ENCODE assay signal across 26 cellular contexts in genomic region chr10:116875897-116876296, GRCh38. TPM values are rescaled to one million over a fixed set of nuclear protein-coding genes. Genes with fewer than 3 reads are reported as not detected.
"Had no signal": no experiment of that assay in that cellular context is flagged by ENCODE, and none has a peak within 500 bp of the region (broad histone marks: within the 10 kb centered on the region; RNA-seq: fewer than 3 reads in every experiment).

No MANE protein-coding gene starts in this region.

- ATAC-seq: stimulated activated effector memory CD8-positive, alpha-beta T cell treated with anti-CD3 and anti-CD28 coated beads, Interleukin-12 subunit alpha, Interleukin-12 subunit beta, amount 100 ng/mL, for 72 hours; stimulated activated memory B cell treated with anti-CD40 and anti-IgM and Interleukin-4, amounts not matched to agents 10 μg/mL and 1 μg/mL and 100 μg/mL, for 72 hours; stimulated activated naive B cell treated with anti-CD40 and anti-IgM and Interleukin-4, amounts not matched to agents 10 μg/mL and 1 μg/mL and 100 μg/mL, for 72 hours; stimulated activated naive CD8-positive, alpha-beta T cell treated with anti-CD3 and anti-CD28 coated beads, Interleukin-15, amount 100 ng/mL, for 72 hours; stimulated activated naive CD8-positive, alpha-beta T cell treated with anti-CD3 and anti-CD28 coated beads, Interleukin-15, Interleukin-2, amounts not matched to agents 100 U/mL and 50 U/mL, for 24 hours; upper lobe of right lung had no signal

- DNase-seq: stimulated activated CD4-positive, alpha-beta T cell treated with anti-CD3 and anti-CD28 coated beads, Interleukin-2, amount 100 ng/mL, for 48 hours; stimulated activated CD4-positive, alpha-beta T cell treated with anti-CD3 and anti-CD28 coated beads, Interleukin-4, amount 100 ng/mL, for 1 hour; stimulated activated CD4-positive, alpha-beta T cell treated with anti-CD3 and anti-CD28 coated beads, Interleukin-4, amount 100 ng/mL, for 24 hours; stimulated activated CD4-positive, alpha-beta T cell treated with anti-CD3 and anti-CD28 coated beads, Interleukin-4, amount 100 ng/mL, for 4 hours; stimulated activated CD8-positive, alpha-beta memory T cell treated with anti-CD3 and anti-CD28 coated beads, Interleukin-4, amount 100 ng/mL, for 48 hours; stimulated activated naive B cell treated with anti-CD40 and anti-IgM and Interleukin-4, amounts not matched to agents 10 μg/mL and 1 μg/mL and 100 μg/mL, for 72 hours; stimulated activated naive CD4-positive, alpha-beta T cell; stimulated activated naive CD4-positive, alpha-beta T cell treated with Interleukin-2 at 50 U/mL for 16 hours; stimulated activated naive CD8-positive, alpha-beta T cell treated with anti-CD3 and anti-CD28 coated beads, Interleukin-15, amount 100 ng/mL, for 72 hours; stimulated activated naive CD8-positive, alpha-beta T cell treated with anti-CD3 and anti-CD28 coated beads, Interleukin-15, Interleukin-2, amounts not matched to agents 100 U/mL and 50 U/mL, for 24 hours; stomach; substantia nigra; testis; thyroid gland; tibial artery; transverse colon; trophoblast cell; upper lobe of right lung; uterus had no signal

- H3K27me3 ChIP-seq: suprapubic skin, testis, thyroid gland, tibial nerve, upper lobe of left lung, uterus, vagina had no signal

- H3K36me3 ChIP-seq: stomach, suprapubic skin, thoracic aorta, thyroid gland, tibial artery, tibial nerve, transverse colon, upper lobe of left lung, upper lobe of right lung, uterus, vagina had no signal

- H3K4me3 ChIP-seq: stomach, suprapubic skin, testis, thoracic aorta, thyroid gland, tibial artery, tibial nerve, transverse colon, upper lobe of left lung, upper lobe of right lung, uterus, vagina had no signal

- H3K9me3 ChIP-seq: stomach, suprapubic skin, testis, thoracic aorta, thyroid gland, tibial artery, tibial nerve, transverse colon, upper lobe of left lung, upper lobe of right lung, uterus, vagina had no signal

- H3K27ac ChIP-seq: stomach, suprapubic skin, testis, thoracic aorta, thyroid gland, tibial artery, tibial nerve, transverse colon, upper lobe of left lung, upper lobe of right lung, uterus, vagina had no signal

- H3K4me1 ChIP-seq: stomach, testis, thyroid gland, tibial artery, tibial nerve, transverse colon, upper lobe of left lung, upper lobe of right lung, uterus, vagina had no signal

RNA-seq across cellular contexts. Expression of gene ENO4, which starts 26.6 kb away (rescaled TPM):
- total RNA-seq: upper lobe of right lung, vagina had no signal
